ENCODE assay signal across 19 cellular contexts in genomic region chr17:75350706-75351105, GRCh38. TPM values are rescaled to one million over a fixed set of nuclear protein-coding genes. Genes with fewer than 3 reads are reported as not detected.
DNase-seq lines count a peak whose midpoint lies in the region; ATAC-seq and TF ChIP-seq lines count a peak whose summit lies in the region.
"Had no signal": no experiment of that assay in that cellular context is flagged by ENCODE, and none has a peak within 500 bp of the region (broad histone marks: within the 10 kb centered on the region; RNA-seq: fewer than 3 reads in every experiment).

No MANE protein-coding gene starts in this region.

- H4K20me1 ChIP-seq in H9 (ENCODE audit: control insufficient read depth, insufficient read depth, insufficient read length) (no peaks in the 10 kb centered on the region), neural progenitor cell (ENCODE audit: low read depth) (peaks cover 70% of the 10 kb centered on the region), Karpas-422 (ENCODE audit: insufficient read depth, low read depth, low read length) (peaks cover 49% of the 10 kb centered on the region)

- no peak overlapping the region for H4K91ac ChIP-seq in H9 (ENCODE audit: insufficient read length, low read depth, low read length)

- H2BK12ac ChIP-seq in H9 (ENCODE audit: insufficient read length, low read depth, low read length), result no peak overlapping the region

- no peaks in the 10 kb centered on the region for H3K9me3 ChIP-seq in CD4-positive, alpha-beta T cell (ENCODE audit: control insufficient read depth, low read length)
- H3K9me3 ChIP-seq in H9 (ENCODE audit: control insufficient read depth, low read depth, low read length) (no peaks in the 10 kb centered on the region), body of pancreas (no peaks in the 10 kb centered on the region), neural progenitor cell (ENCODE audit: low read depth) (no peaks in the 10 kb centered on the region), Karpas-422 (ENCODE audit: low read length) (no peaks in the 10 kb centered on the region)
- H3K9me3 ChIP-seq: SJCRH30 had no signal

- no peak for ATAC-seq in CD4-positive, alpha-beta T cell (ENCODE audit: poor library complexity)
- no peak for ATAC-seq in body of pancreas

- no peak overlapping the region for H4K8ac ChIP-seq in H9 (replicated peaks; ENCODE audit: insufficient read length, low read depth, low read length)

- no CpG with 5 or more reads among the region's 9 CpGs for WGBS in H9 (ENCODE audit: extremely low coverage, insufficient read length, low lambda C conversion rate)
- WGBS in body of pancreas, 2 donors, result 50 to 59% methylated on average over 9 of the region's 9 CpGs

- H3K4me1 ChIP-seq in H9 (ENCODE audit: insufficient read depth, low read length), result peaks cover 26% of the 10 kb centered on the region; the same call in 1 of the 2 replicates
- H3K4me1 ChIP-seq in body of pancreas, result peaks cover 52% of the 10 kb centered on the region
- H3K4me1 ChIP-seq in neural progenitor cell, result peaks cover 35% of the 10 kb centered on the region
- peaks cover 74% of the 10 kb centered on the region for H3K4me1 ChIP-seq in Karpas-422 (ENCODE audit: low read length)

- H3K4me3 ChIP-seq in body of pancreas, result no peak overlapping the region
- no peak overlapping the region for H3K4me3 ChIP-seq in neural progenitor cell
- H3K4me3 ChIP-seq in Karpas-422 (ENCODE audit: low read length), result no peak overlapping the region
- H3K4me3 ChIP-seq: lung, SJCRH30 had no signal

- no peak overlapping the region for H3K4ac ChIP-seq in H9 (ENCODE audit: low read depth, low read length)

- H3K36me3 Mint-ChIP-seq in CD4-positive, alpha-beta T cell (ENCODE audit: low read depth), result peaks cover 18% of the 10 kb centered on the region
- H3K36me3 Mint-ChIP-seq in H9 (ENCODE audit: insufficient read depth in 1 of 3, low read depth in 3 of 3), result peaks cover 9 to 10% (median 9%) of the 10 kb centered on the region in 3 experiments
- peaks cover 7% of the 10 kb centered on the region for H3K36me3 Mint-ChIP-seq in neural progenitor cell

- no peak overlapping the region for H3K56ac ChIP-seq in H9 (ENCODE audit: insufficient read length, low read depth, low read length)

- no peak overlapping the region for H2BK20ac ChIP-seq in H9 (ENCODE audit: low read depth, low read length, poor library complexity, severe bottlenecking)

- H2AFZ ChIP-seq in H9 (ENCODE audit: low read length) (no peak overlapping the region), neural progenitor cell (replicated peaks) (no peak overlapping the region), Karpas-422 (ENCODE audit: low read length) (no peak overlapping the region)

- no peak overlapping the region for H3K27ac ChIP-seq in CD4-positive, alpha-beta T cell (ENCODE audit: low read depth, low read length)
- H3K27ac ChIP-seq in H9 (ENCODE audit: insufficient read length, low read depth, low read length), result no peak overlapping the region
- no peak overlapping the region for H3K27ac ChIP-seq in body of pancreas
- H3K27ac ChIP-seq in neural progenitor cell, result peak overlapping the region; percentile 44
- H3K27ac ChIP-seq in Karpas-422 (ENCODE audit: low read length), result no peak overlapping the region
- H3K27ac ChIP-seq: SJCRH30 had no signal

- H3K4me2 ChIP-seq in H9 (ENCODE audit: insufficient read depth, insufficient read length, low read length) (no peak overlapping the region), neural progenitor cell (peak overlapping the region; percentile 16), Karpas-422 (ENCODE audit: low read depth, low read length, poor library complexity, severe bottlenecking) (no peak overlapping the region)

- H3K27me3 Mint-ChIP-seq in CD4-positive, alpha-beta T cell, result no peaks in the 10 kb centered on the region
- H3K27me3 Mint-ChIP-seq in H9 (ENCODE audit: low read depth) (no peaks in the 10 kb centered on the region), neural progenitor cell (ENCODE audit: insufficient read depth, low read depth) (peaks cover 3% of the 10 kb centered on the region)

- intact Hi-C loops in CD4-positive, alpha-beta T cell (cut with DNase I, micrococcal nuclease), result loop anchor here in 1 of 2 experiments (2.0 kb wide), 1 partner anchor 14 kb away; no protein-coding TSS in a partner anchor
- intact Hi-C loops in body of pancreas (cut with DNase I), result no loop called here

- no peak overlapping the region for H3T11ph ChIP-seq in H9 (ENCODE audit: low read length)

- H2BK5ac ChIP-seq in H9 (ENCODE audit: insufficient read length, low read length), result no peak overlapping the region

- no peak for DNase-seq in CD4-positive, alpha-beta T cell
- peak; percentile 74 for DNase-seq in H9
- peak; percentile 24 to 73 (median 49) for DNase-seq in body of pancreas
- DNase-seq in neural progenitor cell (ENCODE audit: low spot score), result peak; percentile 65
- no peak for DNase-seq in Karpas-422
- DNase-seq in C1 segment of cervical spinal cord (lab: John Stamatoyannopoulos, UW), result no peak
- no peak for DNase-seq in NCI-H510A (lab: John Stamatoyannopoulos, UW)
- DNase-seq: activated CD4-positive, alpha-beta T cell treated with anti-CD3 and anti-CD28 coated beads for 4 hours; caudate nucleus; effector CD4-positive, alpha-beta T cell; KG1; NCI-H1092; NCI-H2107; NCI-H526 treated with DMSO at 0.1 percent for 48 hours; PC-3; SJCRH30; stimulated activated CD4-positive, alpha-beta T cell treated with anti-CD3 and anti-CD28 coated beads, Interleukin-2, amount 100 ng/mL, for 48 hours; T-helper 9 cell had no signal

- no peak overlapping the region for H3K14ac ChIP-seq in H9 (ENCODE audit: insufficient read depth, low read length)

- POLR2A ChIA-PET in CD4-positive, alpha-beta T cell (lab: Charles Lee), result interaction anchor here (0.7 to 1.2 kb wide), 2 partner anchors 10 to 51 kb away, joined by 4 read pairs; no protein-coding TSS in a partner anchor

- H3K79me2 ChIP-seq in H9 (ENCODE audit: insufficient read depth, low read length) (peaks cover 4% of the 10 kb centered on the region; the same call in 1 of the 2 replicates), neural progenitor cell (ENCODE audit: low read depth) (peaks cover 76% of the 10 kb centered on the region), Karpas-422 (ENCODE audit: low read length) (peaks cover 87% of the 10 kb centered on the region)

- no peaks in the 10 kb centered on the region for H3K27me3 ChIP-seq in CD4-positive, alpha-beta T cell (ENCODE audit: control insufficient read depth, insufficient read depth, low read length)
- H3K27me3 ChIP-seq in H9 (ENCODE audit: insufficient read depth, low read length) (no peaks in the 10 kb centered on the region), body of pancreas (no peaks in the 10 kb centered on the region), neural progenitor cell (no peaks in the 10 kb centered on the region), Karpas-422 (ENCODE audit: low read length) (no peaks in the 10 kb centered on the region)
- H3K27me3 ChIP-seq: SJCRH30 had no signal

- peaks cover 14% of the 10 kb centered on the region for H3K79me1 ChIP-seq in H9 (ENCODE audit: insufficient read depth, low read depth, low read length, poor library complexity, severe bottlenecking)

- H3K36me3 ChIP-seq in body of pancreas (replicated peaks in 1 of 2; ENCODE audit: insufficient read depth in 1 of 2, low read depth in 2 of 2) (no peaks in the 10 kb centered on the region), neural progenitor cell (no peaks in the 10 kb centered on the region), Karpas-422 (ENCODE audit: insufficient read depth, low read length) (no peaks in the 10 kb centered on the region)
- H3K36me3 ChIP-seq: SJCRH30 had no signal

- H3K23me2 ChIP-seq in H9 (ENCODE audit: insufficient read length, low read depth, low read length, poor library complexity, severe bottlenecking), result peaks cover 3% of the 10 kb centered on the region

- peak overlapping the region; percentile 85 for H3K27ac Mint-ChIP-seq in CD4-positive, alpha-beta T cell
- H3K27ac Mint-ChIP-seq in H9, result peak overlapping the region; percentile 65 to 92 (median 76)
- H3K27ac Mint-ChIP-seq in neural progenitor cell, result no peak overlapping the region

- H2BK15ac ChIP-seq in H9 (ENCODE audit: low read depth, low read length), result no peak overlapping the region

- H3K23ac ChIP-seq in H9 (ENCODE audit: insufficient read length, low read depth, low read length), result no peak overlapping the region

- H3K9ac ChIP-seq in H9 (ENCODE audit: extremely low read depth, insufficient read length, low read length), result no peak overlapping the region
- H3K9ac ChIP-seq in neural progenitor cell, result no peak overlapping the region
- no peak overlapping the region for H3K9ac ChIP-seq in Karpas-422 (ENCODE audit: low read length)

- no peak overlapping the region for H2BK120ac ChIP-seq in H9 (ENCODE audit: low read depth, low read length, poor library complexity, severe bottlenecking)

- no peaks in the 10 kb centered on the region for H3K9me3 Mint-ChIP-seq in CD4-positive, alpha-beta T cell
- H3K9me3 Mint-ChIP-seq in H9 (peaks cover 8% of the 10 kb centered on the region in 2 experiments; a peak in 3 of 5 replicates), neural progenitor cell (peaks cover 10% of the 10 kb centered on the region)

- TF ChIP-seq POLR2A in body of pancreas (IDR thresholded peaks at IDR 0.05), result no peak

- peaks cover 84% of the 10 kb centered on the region for H3K4me1 Mint-ChIP-seq in CD4-positive, alpha-beta T cell (ENCODE audit: low read depth)
- H3K4me1 Mint-ChIP-seq in H9 (peaks cover 48 to 58% of the 10 kb centered on the region in 2 experiments), neural progenitor cell (peaks cover 43% of the 10 kb centered on the region)

- peaks cover 51% of the 10 kb centered on the region for H3F3A ChIP-seq in neural progenitor cell (ENCODE audit: low read depth)

- peak overlapping the region; percentile 1 for H3K4me3 Mint-ChIP-seq in CD4-positive, alpha-beta T cell
- H3K4me3 Mint-ChIP-seq in H9 (peak overlapping the region in 1 of 2 experiments; percentile 9; a peak in 2 of 5 replicates), neural progenitor cell (no peak overlapping the region)

- no peak overlapping the region for H3K18ac ChIP-seq in H9 (ENCODE audit: insufficient read length, low read depth, low read length)

- no peak for TF ChIP-seq CTCF in CD4-positive, alpha-beta T cell (IDR thresholded peaks at IDR 0.05)
- TF ChIP-seq CTCF in H9 (conservative IDR thresholded peaks at IDR 0.05) (no peak), body of pancreas (IDR thresholded peaks at IDR 0.05) (no peak), neural progenitor cell (IDR thresholded peaks at IDR 0.05) (no peak)

- no peak overlapping the region for H4K5ac ChIP-seq in H9 (ENCODE audit: insufficient read length, low read depth, low read length)

- no peaks in the 10 kb centered on the region for H3K9me2 ChIP-seq in Karpas-422 (replicated peaks; ENCODE audit: insufficient read depth, low read length)

- CTCF ChIA-PET in CD4-positive, alpha-beta T cell (lab: Charles Lee), result interaction anchor here (0.9 to 1.1 kb wide), 2 partner anchors 28 to 62 kb away, joined by 3 read pairs; no protein-coding TSS in a partner anchor

- no peak overlapping the region for H2AK5ac ChIP-seq in H9 (ENCODE audit: insufficient read length, low read length)

RNA-seq across cellular contexts. Expression of gene GRB2, which starts 54.8 kb away (rescaled TPM):
- total RNA-seq in CD4-positive, alpha-beta T cell, result 10 to 100 TPM; 88.8 to 92.6 TPM
- total RNA-seq in H9 (2021) (87.7 and 91.7 TPM in 2 replicates), body of pancreas (100 to 1,000 TPM in 1 of 2 donors, 10 to 100 TPM in 1; 51.9 to 118 TPM), neural progenitor cell (ENCODE audit: low replicate concordance) (71.0 and 72.5 TPM in 2 replicates)
- total RNA-seq in Karpas-422 (2014; rRNA removed; shearing (Covaris generic); ENCODE audit: low replicate concordance), result 106 and 193 TPM in 2 replicates

Comparison
In these comparisons a context has a peak if more than half of its experiments do, and no peak if none do; other contexts are left out.
1. DNase-seq: peak in H9 (single experiment), body of pancreas (4 of 4) and neural progenitor cell (single experiment); none in CD4-positive, alpha-beta T cell (0 of 10), Karpas-422 (single experiment), C1 segment of cervical spinal cord (0 of 14) and NCI-H510A (single experiment).